In the genomic region with DNA sequence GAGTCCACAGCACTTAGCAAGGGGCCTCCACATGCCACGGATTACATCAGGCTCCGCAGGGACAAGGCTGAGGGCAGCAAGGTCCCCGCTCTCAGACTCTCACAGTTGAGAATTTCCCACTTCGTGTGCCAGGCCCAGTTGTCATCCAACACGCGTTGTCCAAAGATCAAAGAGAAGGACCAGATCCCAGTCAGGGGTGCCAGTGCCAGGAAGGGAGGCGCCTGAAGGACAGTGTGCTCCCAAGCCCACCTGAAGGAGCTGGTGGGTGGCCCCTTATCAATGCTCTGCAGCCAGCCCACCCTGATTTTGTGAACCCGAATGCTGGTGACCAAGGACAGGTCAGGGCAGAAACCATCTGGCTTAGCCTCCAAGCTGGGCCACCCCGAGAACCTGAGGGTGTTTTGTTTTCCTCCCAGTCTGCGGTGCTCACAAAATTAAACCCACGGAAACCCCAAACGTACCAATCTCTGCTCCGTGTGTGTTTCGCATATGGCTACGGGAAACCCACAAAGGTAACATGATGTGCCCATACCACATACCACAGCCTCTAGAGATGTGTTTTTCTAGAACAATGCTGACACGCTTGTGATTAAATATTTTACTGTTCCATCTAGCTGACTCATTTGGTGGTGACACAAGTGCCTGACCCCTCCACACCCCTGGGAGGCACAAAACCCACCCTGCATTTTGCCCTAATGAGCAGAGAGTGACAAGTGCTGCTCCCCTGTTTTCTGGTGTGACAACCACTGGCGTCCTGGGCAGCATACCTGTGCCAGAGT, we compare ENCODE assay signal across 9 cellular contexts. TPM values are rescaled to one million over a fixed set of nuclear protein-coding genes. Genes with fewer than 3 reads are reported as not detected.
A peak's percentile ranks its signal among the peaks of the same experiment; 100 is the strongest.
DNase-seq lines count a peak whose midpoint lies in the region; ATAC-seq, FAIRE-seq and TF ChIP-seq lines count a peak whose summit lies in the region.
"Had no signal": no experiment of that assay in that cellular context is flagged by ENCODE, and none has a peak within 500 bp of the region (broad histone marks: within the 10 kb centered on the region; RNA-seq: fewer than 3 reads in every experiment).

No MANE protein-coding gene starts in this region.

- H3K27me3 ChIP-seq in adipocyte (replicated peaks; ENCODE audit: control insufficient read depth, insufficient read depth, low read length) (peaks cover 5% of the 10 kb centered on the region), keratinocyte (ENCODE audit: control insufficient read depth, extremely low read depth, insufficient read depth, low read length) (no peaks in the 10 kb centered on the region), testis (no peaks in the 10 kb centered on the region), MG63 (no peaks in the 10 kb centered on the region)

- WGBS in testis, 2 donors: 76 to 79% methylated on average over 16 to 17 of the region's 17 CpGs

- H2AFZ ChIP-seq in keratinocyte (ENCODE audit: control insufficient read depth, low read length): no peak overlapping the region
- H2AFZ ChIP-seq: parathyroid adenoma had no signal

- TF ChIP-seq CTCF in keratinocyte (optimal IDR thresholded peaks at IDR 0.05 in 1 of 3, IDR thresholded peaks at IDR 0.05 in 1 of 3, conservative IDR thresholded peaks at IDR 0.05 in 1 of 3; ENCODE audit: extremely low read depth in 1 of 3, insufficient read depth in 2 of 3, low read length in 3 of 3) (no peak), testis (IDR thresholded peaks at IDR 0.05) (no peak)

- no peaks in the 10 kb centered on the region for H3K36me3 Mint-ChIP-seq in activated T-cell treated with anti-CD3 and anti-CD28 coated beads, Interleukin-2, amount 50 U/mL, for 72 hours (ENCODE audit: insufficient read depth in 2 of 2)

- peak overlapping the region; percentile 71 for H3K4me2 ChIP-seq in keratinocyte (ENCODE audit: control insufficient read depth, extremely low read depth, insufficient read depth, low read depth, low read length)

- no peak overlapping the region for H3K9ac ChIP-seq in adipocyte (ENCODE audit: low read length)
- peak overlapping the region; percentile 62 for H3K9ac ChIP-seq in keratinocyte (ENCODE audit: control insufficient read depth, extremely low read depth, insufficient read depth, low read length)
- H3K9ac ChIP-seq: parathyroid adenoma had no signal

- H3K9me1 ChIP-seq in keratinocyte (ENCODE audit: control insufficient read depth, extremely low read depth, insufficient read depth, low read length): no peaks in the 10 kb centered on the region

- H3K9me3 Mint-ChIP-seq in activated T-cell treated with anti-CD3 and anti-CD28 coated beads, Interleukin-2, amount 50 U/mL, for 72 hours: no peaks in the 10 kb centered on the region

- dilution Hi-C loops in keratinocyte (cut with MboI; ENCODE audit: extremely low pct_ligation_motif_present, low sequenced_read_pairs): no loop called here

- H3K27me3 Mint-ChIP-seq in activated T-cell treated with anti-CD3 and anti-CD28 coated beads, Interleukin-2, amount 50 U/mL, for 72 hours (ENCODE audit: low read depth): peaks cover 32% of the 10 kb centered on the region

- no peaks in the 10 kb centered on the region for H3K79me2 ChIP-seq in keratinocyte (ENCODE audit: control insufficient read depth, insufficient read depth, low read length)
- H3K79me2 ChIP-seq: parathyroid adenoma had no signal

- no peak for TF ChIP-seq POLR2A in testis (IDR thresholded peaks at IDR 0.05)

- H4K20me1 ChIP-seq in keratinocyte (ENCODE audit: control insufficient read depth, extremely low read depth, insufficient read depth, low read length): peaks cover 4% of the 10 kb centered on the region

- peak; percentile 46 to 62 for DNase-seq in activated T-cell treated with anti-CD3 and anti-CD28 coated beads, Interleukin-2, amount 50 U/mL, for 72 hours
- DNase-seq in activated T-cell treated with anti-CD3 and anti-CD28 coated beads for 4 hours (no peak), adipocyte (ENCODE audit: low read depth) (peak; percentile 33), keratinocyte (ENCODE audit: low read depth, low spot score) (no peak), testis (peak; percentile 7), MG63 (no peak), UCSD-AML1 (lab: John Stamatoyannopoulos, UW; ENCODE audit: unreplicated experiment) (no peak)

- no peaks in the 10 kb centered on the region for H3K9me3 ChIP-seq in adipocyte (ENCODE audit: control insufficient read depth, low read length)
- H3K9me3 ChIP-seq in keratinocyte (ENCODE audit: control insufficient read depth, low read depth, low read length): no peaks in the 10 kb centered on the region
- no peaks in the 10 kb centered on the region for H3K9me3 ChIP-seq in testis
- H3K9me3 ChIP-seq in MG63: no peaks in the 10 kb centered on the region

- H3K27ac ChIP-seq in keratinocyte (ENCODE audit: control insufficient read depth, insufficient read depth, low read length) (peak overlapping the region; percentile 69), testis (no peak overlapping the region)
- H3K27ac ChIP-seq: parathyroid adenoma had no signal

- intact Hi-C loops in testis (cut with DNase I; ENCODE audit: low total_unique reads): no loop called here

- H3K4me1 Mint-ChIP-seq in activated T-cell treated with anti-CD3 and anti-CD28 coated beads, Interleukin-2, amount 50 U/mL, for 72 hours (ENCODE audit: low read depth): peaks cover 39% of the 10 kb centered on the region

- H3K4me1 ChIP-seq in adipocyte (ENCODE audit: control insufficient read depth, insufficient read depth, low read length): peaks cover 46% of the 10 kb centered on the region
- peaks cover 68% of the 10 kb centered on the region for H3K4me1 ChIP-seq in keratinocyte (ENCODE audit: control insufficient read depth, extremely low read depth, insufficient read depth, low read length)
- peaks cover 7% of the 10 kb centered on the region for H3K4me1 ChIP-seq in testis

- H3K27ac Mint-ChIP-seq in activated T-cell treated with anti-CD3 and anti-CD28 coated beads, Interleukin-2, amount 50 U/mL, for 72 hours: no peak overlapping the region

- peak; percentile 69 for FAIRE-seq in keratinocyte (lab: Jason Lieb, UNC)

- H3K4me3 ChIP-seq in adipocyte (ENCODE audit: low read length) (no peak overlapping the region), keratinocyte (ENCODE audit: control insufficient read depth in 2 of 3, extremely low read depth in 1 of 3, insufficient read depth in 2 of 3, low read depth in 1 of 3, low read length in 3 of 3) (peak overlapping the region in 1 of 3 experiments; percentile 30), testis (no peak overlapping the region), MG63 (no peak overlapping the region)

- H3K4me3 Mint-ChIP-seq in activated T-cell treated with anti-CD3 and anti-CD28 coated beads, Interleukin-2, amount 50 U/mL, for 72 hours: peak overlapping the region in 1 of 2 donors; percentile 45

- H3K36me3 ChIP-seq in adipocyte (ENCODE audit: control insufficient read depth, insufficient read depth, low read length, severe bottlenecking): no peaks in the 10 kb centered on the region
- H3K36me3 ChIP-seq in keratinocyte (ENCODE audit: control insufficient read depth in 2 of 2, extremely low read depth in 1 of 2, insufficient read depth in 2 of 2, low read length in 2 of 2): no peaks in the 10 kb centered on the region
- H3K36me3 ChIP-seq in testis (ENCODE audit: low read depth, missing control alignments): no peaks in the 10 kb centered on the region
- H3K36me3 ChIP-seq in MG63: no peaks in the 10 kb centered on the region

- ATAC-seq in activated T-cell treated with anti-CD3 and anti-CD28 coated beads, Interleukin-2, amount 50 U/mL, for 72 hours (replicated peaks in 1 of 2): peak; percentile 84 to 90
- no peak for ATAC-seq in HG02852 (IDR thresholded peaks at IDR 0.05; ENCODE audit: unreplicated experiment)

RNA-seq across cellular contexts. Expression of a gene that starts 24.5 kb away (rescaled TPM):
- total RNA-seq in activated T-cell treated with anti-CD3 and anti-CD28 coated beads, Interleukin-2, amount 50 U/mL, for 72 hours: under 1 TPM; 0.19 to 0.79 TPM
- polyA plus RNA-seq in keratinocyte (1.4 to 2.1 TPM (median 1.6 TPM) in 3 replicates), testis (ENCODE audit: insufficient read depth, low read depth, low replicate concordance) (8.4 TPM)
- 0.89 TPM for polyA plus RNA-seq in keratinocyte (2011; ENCODE audit: low read depth)
- 1.4 and 1.9 TPM in 2 replicates for polyA plus RNA-seq in keratinocyte (2011; cell fraction: cytosol; rRNA removed)
- polyA plus RNA-seq in keratinocyte (2011; cell fraction: nucleus; rRNA removed): 3.1 and 3.6 TPM in 2 replicates
- 0.92 and 2.0 TPM in 2 replicates for polyA plus RNA-seq in keratinocyte (2012; ENCODE audit: low replicate concordance)
- 1.9 to 3.9 TPM (median 2.4 TPM) in 3 replicates for polyA minus RNA-seq in keratinocyte
- 5.9 TPM for polyA minus RNA-seq in keratinocyte (2011; cell fraction: cytosol; rRNA and poly(A)+ RNA removed)
- polyA minus RNA-seq in keratinocyte (2011; cell fraction: nucleus; rRNA and poly(A)+ RNA removed): 6.1 and 7.2 TPM in 2 replicates
- 10 to 100 TPM; 29.1 to 30.4 TPM for total RNA-seq in testis
- total RNA-seq in MG63 (2014; rRNA removed; shearing (Covaris generic); ENCODE audit: low replicate concordance): not detected in 2 replicates

Comparison
In these comparisons a context has a peak if more than half of its experiments do, and no peak if none do; other contexts are left out.
1. DNase-seq: peak in activated T-cell treated with anti-CD3 and anti-CD28 coated beads, Interleukin-2, amount 50 U/mL, for 72 hours (2 of 2), adipocyte (single experiment) and testis (single experiment); none in activated T-cell treated with anti-CD3 and anti-CD28 coated beads for 4 hours (single experiment), keratinocyte (single experiment), MG63 (single experiment) and UCSD-AML1 (single experiment).
2. RNA of a gene that starts 24.5 kb away (total RNA-seq): 29.1 to 30.4 TPM in testis; 0.19 to 0.79 TPM in activated T-cell treated with anti-CD3 and anti-CD28 coated beads, Interleukin-2, amount 50 U/mL, for 72 hours and not detected in MG63; every median in the first group is over 10 times any median in the second.